ENCODE assay signal across 8 cellular contexts in genomic region chr17:69525920-69526841, GRCh38.
A peak's percentile ranks its signal among the peaks of the same experiment; 100 is the strongest.
DNase-seq lines count a peak whose midpoint lies in the region; ATAC-seq, FAIRE-seq and TF ChIP-seq lines count a peak whose summit lies in the region.

No MANE protein-coding gene starts in this region.

- TF ChIP-seq CTCF in CD8-positive, alpha-beta T cell (IDR thresholded peaks at IDR 0.05) = peak; percentile 58
- TF ChIP-seq CTCF in WTC11 (IDR thresholded peaks at IDR 0.05) = peak; percentile 72
- peak; percentile 95 for TF ChIP-seq CTCF in left ventricle myocardium inferior (IDR thresholded peaks at IDR 0.05; ENCODE audit: borderline replicate concordance)
- TF ChIP-seq CTCF in retinal pigment epithelial cell (conservative IDR thresholded peaks at IDR 0.05; ENCODE audit: low read depth, low read length) = peak; percentile 96

- POLR2A ChIA-PET in CD8-positive, alpha-beta T cell (lab: Charles Lee) = interaction anchor here (0.7 kb wide), 1 partner anchor 13 kb away, joined by 3 read pairs; no protein-coding TSS in a partner anchor
- POLR2A ChIA-PET in WTC11 (lab: Charles Lee) = no interaction called here

- no peak for DNase-seq in CD8-positive, alpha-beta T cell
- no peak for DNase-seq in GM19239 (ENCODE audit: insufficient read length, low spot score)
- peak; percentile 27 for DNase-seq in NCI-H187 treated with DMSO at 0.1 percent for 48 hours (lab: John Stamatoyannopoulos, UW)
- peak; percentile 36 for DNase-seq in WTC11 (ENCODE audit: low spot score)
- DNase-seq in left ventricle myocardium inferior = peak; percentile 18
- DNase-seq in retinal pigment epithelial cell (ENCODE audit: low read depth) = peak; percentile 69

- no peaks in the 10 kb centered on the region for H3K27me3 ChIP-seq in CD8-positive, alpha-beta T cell (ENCODE audit: insufficient read depth, low read length)
- no peaks in the 10 kb centered on the region for H3K27me3 ChIP-seq in left ventricle myocardium inferior (ENCODE audit: low read depth)

- H3K4me1 Mint-ChIP-seq in CD8-positive, alpha-beta T cell (ENCODE audit: low read depth) = no peaks in the 10 kb centered on the region
- peaks cover 7% of the 10 kb centered on the region for H3K4me1 Mint-ChIP-seq in WTC11

- H3K27me3 Mint-ChIP-seq in CD8-positive, alpha-beta T cell (ENCODE audit: low read depth) = no peaks in the 10 kb centered on the region
- H3K27me3 Mint-ChIP-seq in WTC11 (ENCODE audit: low read depth) = no peaks in the 10 kb centered on the region

- H3K27ac Mint-ChIP-seq in CD8-positive, alpha-beta T cell = no peak overlapping the region
- H3K27ac Mint-ChIP-seq in WTC11 = no peak overlapping the region

- H3K4me3 Mint-ChIP-seq in CD8-positive, alpha-beta T cell = no peak overlapping the region
- H3K4me3 Mint-ChIP-seq in WTC11 = no peak overlapping the region

- peak; percentile 82 for FAIRE-seq in GM19239 (lab: Jason Lieb, UNC)

- no peak for ATAC-seq in CD8-positive, alpha-beta T cell
- ATAC-seq in WTC11 (peak; percentile 71), GM18868 (IDR thresholded peaks at IDR 0.05; ENCODE audit: unreplicated experiment) (no peak), GM19328 (IDR thresholded peaks at IDR 0.05; ENCODE audit: unreplicated experiment) (no peak)

- peaks cover 80% of the 10 kb centered on the region for H3K36me3 Mint-ChIP-seq in CD8-positive, alpha-beta T cell
- H3K36me3 Mint-ChIP-seq in WTC11 = peaks cover 71% of the 10 kb centered on the region

- H3K36me3 ChIP-seq in CD8-positive, alpha-beta T cell (ENCODE audit: insufficient read depth, low read length) = peaks cover 9% of the 10 kb centered on the region
- no peaks in the 10 kb centered on the region for H3K36me3 ChIP-seq in left ventricle myocardium inferior

- H3K27ac ChIP-seq in CD8-positive, alpha-beta T cell (ENCODE audit: low read depth, low read length) = no peak overlapping the region
- H3K27ac ChIP-seq in left ventricle myocardium inferior (replicated peaks) = no peak overlapping the region

- H3K4me3 ChIP-seq in CD8-positive, alpha-beta T cell (ENCODE audit: low read depth, low read length) = no peak overlapping the region
- H3K4me3 ChIP-seq in left ventricle myocardium inferior (no peak overlapping the region), retinal pigment epithelial cell (ENCODE audit: low read length) (no peak overlapping the region)

- intact Hi-C loops in CD8-positive, alpha-beta T cell (cut with DNase I, micrococcal nuclease) = loop anchor here in 1 of 2 experiments (10.0 kb wide), 1 partner anchor 191 kb away; no protein-coding TSS in a partner anchor
- intact Hi-C loops in left ventricle myocardium inferior (cut with micrococcal nuclease) = no loop called here

- no peaks in the 10 kb centered on the region for H3K9me3 ChIP-seq in CD8-positive, alpha-beta T cell (ENCODE audit: low read length)
- H3K9me3 ChIP-seq in left ventricle myocardium inferior (replicated peaks) = no peaks in the 10 kb centered on the region

- no peaks in the 10 kb centered on the region for H3K4me1 ChIP-seq in CD8-positive, alpha-beta T cell (ENCODE audit: insufficient read depth, low read length)
- H3K4me1 ChIP-seq in left ventricle myocardium inferior = peaks cover 5% of the 10 kb centered on the region

- no peaks in the 10 kb centered on the region for H3K9me3 Mint-ChIP-seq in CD8-positive, alpha-beta T cell
- H3K9me3 Mint-ChIP-seq in WTC11 = peaks cover 5% of the 10 kb centered on the region

- CTCF ChIA-PET in CD8-positive, alpha-beta T cell (lab: Charles Lee) = interaction anchor here (0.9 to 2.7 kb wide), 7 partner anchors 10 to 166 kb away, joined by 3 to 9 read pairs (median 3); no protein-coding TSS in a partner anchor
- CTCF ChIA-PET in WTC11 (lab: Charles Lee) = interaction anchor here (0.6 to 2.7 kb wide), 22 partner anchors 10 to 1003 kb away, joined by 3 to 18 read pairs (median 4); partner anchors contain the start of genes ABCA5 and MAP2K6

TF ChIP-seq in WTC11, 78 proteins besides CTCF, POLR2A, EP300 and RAD21:
- TF ChIP-seq ZNF423 (CRISPR knock-in tag; IDR thresholded peaks at IDR 0.05) (no peak), ZBTB21 (CRISPR knock-in tag; IDR thresholded peaks at IDR 0.05; ENCODE audit: borderline replicate concordance) (no peak), ERG (CRISPR knock-in tag; IDR thresholded peaks at IDR 0.05) (no peak), NR2C2 (CRISPR knock-in tag; IDR thresholded peaks at IDR 0.05) (no peak), ZBTB43 (CRISPR knock-in tag; IDR thresholded peaks at IDR 0.05) (no peak), IRF2 (CRISPR knock-in tag; IDR thresholded peaks at IDR 0.05; ENCODE audit: borderline replicate concordance, low read depth) (no peak), FOXJ3 (CRISPR knock-in tag; IDR thresholded peaks at IDR 0.05; ENCODE audit: borderline replicate concordance) (no peak)

Comparison
In these comparisons a context has a peak if more than half of its experiments do, and no peak if none do; other contexts are left out.
1. DNase-seq: peak in NCI-H187 treated with DMSO at 0.1 percent for 48 hours (single experiment), WTC11 (single experiment), left ventricle myocardium inferior (single experiment) and retinal pigment epithelial cell (single experiment); none in CD8-positive, alpha-beta T cell (0 of 7) and GM19239 (single experiment).
2. Peak in every context shown above with its lines, with median percentiles within 50 percentile points of each other: CTCF ChIP-seq.